Comparison of ENCODE assay signal across 23 cellular contexts in the genomic region with DNA sequence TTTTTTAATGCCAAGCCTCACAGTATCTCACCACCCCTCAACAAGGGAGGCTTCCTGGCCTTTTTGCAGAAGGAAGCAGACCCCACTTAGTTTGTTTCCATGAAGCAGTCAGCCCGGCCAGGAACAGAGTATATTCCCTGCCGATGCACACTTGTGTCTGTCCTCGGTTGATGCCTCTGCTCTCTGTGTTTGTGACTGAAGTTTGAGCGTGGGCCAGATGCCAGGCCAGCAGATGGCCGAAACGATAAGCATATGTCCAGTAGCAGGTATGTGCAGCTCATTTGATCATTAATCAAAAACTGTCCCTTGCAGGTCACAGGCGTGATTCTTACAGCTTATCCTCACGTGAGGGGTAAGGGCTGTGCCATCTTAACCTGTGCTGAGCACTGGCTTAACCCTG.
"Had no signal": no experiment of that assay in that cellular context is flagged by ENCODE, and none has a peak within 500 bp of the region (broad histone marks: within the 10 kb centered on the region; RNA-seq: fewer than 3 reads in every experiment).

No MANE protein-coding gene starts in this region.

- H3K4me3 Mint-ChIP-seq: endodermal cell; natural killer cell treated with Interleukin-12 subunit alpha and Interleukin-12 subunit beta and Interleukin-15 and Interleukin-18, amount 100 ng/mL, for 72 hours; neural progenitor cell; stimulated activated naive B cell treated with anti-CD40 and anti-IgM and Interleukin-4, amounts not matched to agents 10 μg/mL and 1 μg/mL and 100 μg/mL, for 72 hours had no signal

- H3K27me3 ChIP-seq: hepatocyte, neural progenitor cell, ovary, right atrium auricular region, sigmoid colon had no signal

- H3K79me2 ChIP-seq: hepatocyte had no signal

- ATAC-seq: left colon; left ventricle myocardium superior; natural killer cell treated with Interleukin-12 subunit alpha and Interleukin-12 subunit beta and Interleukin-15 and Interleukin-18, amount 100 ng/mL, for 72 hours; stimulated activated naive B cell treated with anti-CD40 and anti-IgM and Interleukin-4, amounts not matched to agents 10 μg/mL and 1 μg/mL and 100 μg/mL, for 72 hours had no signal

- H3K27me3 Mint-ChIP-seq: natural killer cell treated with Interleukin-12 subunit alpha and Interleukin-12 subunit beta and Interleukin-15 and Interleukin-18, amount 100 ng/mL, for 72 hours had no signal

- H3K4me1 ChIP-seq: right atrium auricular region, sigmoid colon had no signal

- H3K4me2 ChIP-seq: hepatocyte, neural progenitor cell had no signal

- H3K4me3 ChIP-seq: hepatocyte, lung, neural progenitor cell, ovary, right atrium auricular region, sigmoid colon, skin epidermis had no signal

- H3K27ac ChIP-seq: hepatocyte, neural progenitor cell, ovary, right atrium auricular region, sigmoid colon, skin epidermis had no signal

- DNase-seq: effector CD4-positive, alpha-beta T cell; endodermal cell; erythroblast; foreskin melanocyte; head of caudate nucleus; kidney; left colon; left ventricle myocardium superior; mesenchymal stem cell; midbrain; nucleus accumbens; ovary; sigmoid colon; stimulated activated CD4-positive, alpha-beta T cell treated with anti-CD3 and anti-CD28 coated beads, Interleukin-2, amount 100 ng/mL, for 24 hours; stimulated activated CD4-positive, alpha-beta T cell treated with anti-CD3 and anti-CD28 coated beads, Interleukin-4, amount 100 ng/mL, for 4 hours; stimulated activated naive B cell treated with anti-CD40 and anti-IgM and Interleukin-4, amounts not matched to agents 10 μg/mL and 1 μg/mL and 100 μg/mL, for 72 hours; trophoblast cell had no signal

- H2AFZ ChIP-seq: hepatocyte, neural progenitor cell had no signal

- H3K27ac Mint-ChIP-seq: endodermal cell; natural killer cell treated with Interleukin-12 subunit alpha and Interleukin-12 subunit beta and Interleukin-15 and Interleukin-18, amount 100 ng/mL, for 72 hours; neural progenitor cell; stimulated activated naive B cell treated with anti-CD40 and anti-IgM and Interleukin-4, amounts not matched to agents 10 μg/mL and 1 μg/mL and 100 μg/mL, for 72 hours had no signal

- H3K36me3 ChIP-seq: neural progenitor cell, ovary, right atrium auricular region, sigmoid colon had no signal
